In genomic region chr7:99021941-99022560, GRCh38 we compare ENCODE assay signal across 12 cellular contexts.
DNase-seq lines count a peak whose midpoint lies in the region; ATAC-seq and TF ChIP-seq lines count a peak whose summit lies in the region.
"Had no signal": no experiment of that assay in that cellular context is flagged by ENCODE, and none has a peak within 500 bp of the region (broad histone marks: within the 10 kb centered on the region; RNA-seq: fewer than 3 reads in every experiment).

No MANE protein-coding gene starts in this region.

- no peaks in the 10 kb centered on the region for H3K9me3 ChIP-seq in thyroid gland
- H3K9me3 ChIP-seq: gastroesophageal sphincter had no signal

- no peak for DNase-seq in activated T-cell treated with anti-CD3 and anti-CD28 coated beads, Interleukin-2, amount 50 U/mL, for 24 hours
- DNase-seq in activated T-cell treated with anti-CD3 and anti-CD28 coated beads, Interleukin-2, amount 50 U/mL, for 1 hour, result no peak
- DNase-seq in activated B cell treated with CpG ODN at 0.5 μM for 24 hours (no peak), kidney tubule cell (ENCODE audit: low spot score) (peak; percentile 6), thyroid gland (peak; percentile 22 to 37)
- DNase-seq in activated CD8-positive, alpha-beta T cell treated with anti-CD3 and anti-CD28 coated beads for 36 hours, result no peak
- DNase-seq: activated CD4-positive, alpha-beta T cell treated with anti-CD3 and anti-CD28 coated beads, Interleukin-2, amount 50 U/mL, for 1 hour; activated naive CD4-positive, alpha-beta T cell treated with anti-CD3 and anti-CD28 coated beads, Interleukin-2, amount 10 ng/mL, durations not matched to agents 7 days and 5 days; T-helper 1 cell had no signal

- POLR2A ChIA-PET in activated B cell treated with CpG ODN at 0.5 μM for 24 hours (lab: Charles Lee), result no interaction called here
- POLR2A ChIA-PET in activated CD8-positive, alpha-beta T cell treated with anti-CD3 and anti-CD28 coated beads for 36 hours (lab: Charles Lee), result no interaction called here

- H3K4me3 Mint-ChIP-seq in activated T-cell treated with anti-CD3 and anti-CD28 coated beads, Interleukin-2, amount 50 U/mL, for 24 hours, result no peak overlapping the region
- no peak overlapping the region for H3K4me3 Mint-ChIP-seq in activated B cell treated with CpG ODN at 0.5 μM for 24 hours
- H3K4me3 Mint-ChIP-seq in activated CD8-positive, alpha-beta T cell treated with anti-CD3 and anti-CD28 coated beads for 36 hours, result no peak overlapping the region
- H3K4me3 Mint-ChIP-seq: activated naive CD4-positive, alpha-beta T cell treated with anti-CD3 and anti-CD28 coated beads, Interleukin-2, amount 10 ng/mL, durations not matched to agents 7 days and 5 days had no signal

- ATAC-seq in activated B cell treated with CpG ODN at 0.5 μM for 24 hours (ENCODE audit: low read depth) (no peak), HG03442 (IDR thresholded peaks at IDR 0.05; ENCODE audit: unreplicated experiment) (no peak), GM18868 (IDR thresholded peaks at IDR 0.05; ENCODE audit: unreplicated experiment) (no peak)
- ATAC-seq in activated CD8-positive, alpha-beta T cell treated with anti-CD3 and anti-CD28 coated beads for 36 hours, result no peak
- ATAC-seq: gastroesophageal sphincter had no signal

- CTCF ChIA-PET in activated B cell treated with CpG ODN at 0.5 μM for 24 hours (lab: Charles Lee), result no interaction called here
- CTCF ChIA-PET in activated CD8-positive, alpha-beta T cell treated with anti-CD3 and anti-CD28 coated beads for 36 hours (lab: Charles Lee), result interaction anchor here (1.2 kb wide), 1 partner anchor 291 kb away, joined by 3 read pairs; no protein-coding TSS in a partner anchor

- H3K27me3 Mint-ChIP-seq in activated T-cell treated with anti-CD3 and anti-CD28 coated beads, Interleukin-2, amount 50 U/mL, for 24 hours, result no peaks in the 10 kb centered on the region
- no peaks in the 10 kb centered on the region for H3K27me3 Mint-ChIP-seq in activated B cell treated with CpG ODN at 0.5 μM for 24 hours
- H3K27me3 Mint-ChIP-seq in activated CD8-positive, alpha-beta T cell treated with anti-CD3 and anti-CD28 coated beads for 36 hours, result no peaks in the 10 kb centered on the region
- H3K27me3 Mint-ChIP-seq: activated naive CD4-positive, alpha-beta T cell treated with anti-CD3 and anti-CD28 coated beads, Interleukin-2, amount 10 ng/mL, durations not matched to agents 7 days and 5 days had no signal

- peaks cover 63% of the 10 kb centered on the region for H3K36me3 Mint-ChIP-seq in activated T-cell treated with anti-CD3 and anti-CD28 coated beads, Interleukin-2, amount 50 U/mL, for 24 hours (ENCODE audit: low read depth)
- peaks cover 37% of the 10 kb centered on the region for H3K36me3 Mint-ChIP-seq in activated B cell treated with CpG ODN at 0.5 μM for 24 hours (ENCODE audit: low read depth)
- peaks cover 27% of the 10 kb centered on the region for H3K36me3 Mint-ChIP-seq in activated CD8-positive, alpha-beta T cell treated with anti-CD3 and anti-CD28 coated beads for 36 hours (ENCODE audit: low read depth)

- peaks cover 6% of the 10 kb centered on the region for H3K4me1 Mint-ChIP-seq in activated T-cell treated with anti-CD3 and anti-CD28 coated beads, Interleukin-2, amount 50 U/mL, for 24 hours (ENCODE audit: low read depth)
- H3K4me1 Mint-ChIP-seq in activated B cell treated with CpG ODN at 0.5 μM for 24 hours, result peaks cover 7% of the 10 kb centered on the region
- peaks cover 2% of the 10 kb centered on the region for H3K4me1 Mint-ChIP-seq in activated CD8-positive, alpha-beta T cell treated with anti-CD3 and anti-CD28 coated beads for 36 hours (ENCODE audit: low read depth)
- H3K4me1 Mint-ChIP-seq: activated naive CD4-positive, alpha-beta T cell treated with anti-CD3 and anti-CD28 coated beads, Interleukin-2, amount 10 ng/mL, durations not matched to agents 7 days and 5 days had no signal

- TF ChIP-seq CTCF in activated B cell treated with CpG ODN at 0.5 μM for 24 hours (IDR thresholded peaks at IDR 0.05) (no peak), thyroid gland (IDR thresholded peaks at IDR 0.05) (no peak)
- no peak for TF ChIP-seq CTCF in activated CD8-positive, alpha-beta T cell treated with anti-CD3 and anti-CD28 coated beads for 36 hours (IDR thresholded peaks at IDR 0.05)

- H3K27me3 ChIP-seq in thyroid gland, result no peaks in the 10 kb centered on the region
- H3K27me3 ChIP-seq: gastroesophageal sphincter had no signal

- intact Hi-C loops in activated B cell treated with CpG ODN at 0.5 μM for 24 hours (cut with micrococcal nuclease), result no loop called here
- intact Hi-C loops in thyroid gland (cut with DNase I), result no loop called here
- intact Hi-C loops in activated CD8-positive, alpha-beta T cell treated with anti-CD3 and anti-CD28 coated beads for 36 hours (cut with micrococcal nuclease), result no loop called here

- peak overlapping the region; percentile 46 for H3K27ac Mint-ChIP-seq in activated T-cell treated with anti-CD3 and anti-CD28 coated beads, Interleukin-2, amount 50 U/mL, for 24 hours
- peak overlapping the region; percentile 30 for H3K27ac Mint-ChIP-seq in activated B cell treated with CpG ODN at 0.5 μM for 24 hours
- no peak overlapping the region for H3K27ac Mint-ChIP-seq in activated CD8-positive, alpha-beta T cell treated with anti-CD3 and anti-CD28 coated beads for 36 hours
- H3K27ac Mint-ChIP-seq: activated naive CD4-positive, alpha-beta T cell treated with anti-CD3 and anti-CD28 coated beads, Interleukin-2, amount 10 ng/mL, durations not matched to agents 7 days and 5 days had no signal

- TF ChIP-seq POLR2A in thyroid gland (IDR thresholded peaks at IDR 0.05), result no peak

- 52 to 65% methylated on average over 3 of the region's 3 CpGs for WGBS in thyroid gland, 2 donors

- no peaks in the 10 kb centered on the region for H3K9me3 Mint-ChIP-seq in activated T-cell treated with anti-CD3 and anti-CD28 coated beads, Interleukin-2, amount 50 U/mL, for 24 hours
- H3K9me3 Mint-ChIP-seq in activated B cell treated with CpG ODN at 0.5 μM for 24 hours, result no peaks in the 10 kb centered on the region
- no peaks in the 10 kb centered on the region for H3K9me3 Mint-ChIP-seq in activated CD8-positive, alpha-beta T cell treated with anti-CD3 and anti-CD28 coated beads for 36 hours
- H3K9me3 Mint-ChIP-seq: activated naive CD4-positive, alpha-beta T cell treated with anti-CD3 and anti-CD28 coated beads, Interleukin-2, amount 10 ng/mL, durations not matched to agents 7 days and 5 days had no signal

- no peaks in the 10 kb centered on the region for H3K36me3 ChIP-seq in thyroid gland

- no peak overlapping the region for H3K4me3 ChIP-seq in thyroid gland (replicated peaks in 1 of 3)
- H3K4me3 ChIP-seq: gastroesophageal sphincter had no signal

- peaks cover 26 to 30% of the 10 kb centered on the region in 2 donors for H3K4me1 ChIP-seq in thyroid gland

- H3K27ac ChIP-seq in thyroid gland, result peak overlapping the region; percentile 21 to 48 (median 39)

Comparison
In these comparisons a context has a peak if more than half of its experiments do, and no peak if none do; other contexts are left out.
1. DNase-seq: peak in kidney tubule cell (single experiment) and thyroid gland (2 of 2); none in activated T-cell treated with anti-CD3 and anti-CD28 coated beads, Interleukin-2, amount 50 U/mL, for 24 hours (single experiment), activated T-cell treated with anti-CD3 and anti-CD28 coated beads, Interleukin-2, amount 50 U/mL, for 1 hour (single experiment), activated B cell treated with CpG ODN at 0.5 μM for 24 hours (single experiment) and activated CD8-positive, alpha-beta T cell treated with anti-CD3 and anti-CD28 coated beads for 36 hours (single experiment).